Comparison of ENCODE assay signal across 13 cellular contexts in the genomic region with DNA sequence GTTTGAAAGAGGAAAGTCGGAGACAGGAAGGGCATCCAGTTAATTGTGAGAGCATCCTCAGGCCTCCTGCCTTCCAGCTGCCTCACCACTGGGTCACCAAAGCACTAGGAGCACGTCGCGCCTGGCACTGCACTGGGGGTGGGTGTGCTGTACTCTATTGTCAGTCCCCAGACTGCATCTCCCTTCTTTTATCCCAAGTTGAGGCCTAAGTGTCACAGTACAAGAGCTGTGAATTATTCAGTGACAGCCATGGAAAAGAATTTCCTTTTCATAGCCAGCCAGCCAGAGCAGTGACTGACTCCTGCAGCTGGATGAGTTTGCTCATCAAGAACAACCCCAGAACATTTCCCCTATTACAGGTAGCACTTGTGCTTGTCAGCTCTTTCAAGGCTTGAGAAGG. TPM values are rescaled to one million over a fixed set of nuclear protein-coding genes. Genes with fewer than 3 reads are reported as not detected.
DNase-seq lines count a peak whose midpoint lies in the region; ATAC-seq and TF ChIP-seq lines count a peak whose summit lies in the region.
"Had no signal": no experiment of that assay in that cellular context is flagged by ENCODE, and none has a peak within 500 bp of the region (broad histone marks: within the 10 kb centered on the region; RNA-seq: fewer than 3 reads in every experiment).

No MANE protein-coding gene starts in this region.

- POLR2A ChIA-PET in activated CD4-positive, alpha-beta memory T cell treated with anti-CD3 and anti-CD28 coated beads for 36 hours (lab: Charles Lee), result interaction anchor here (0.9 to 1.6 kb wide), 3 partner anchors 11 to 51 kb away, joined by 3 to 7 read pairs (median 4); a partner anchor contains a TSS

- H3K27ac ChIP-seq in psoas muscle, result peak overlapping the region; percentile 65
- H3K27ac ChIP-seq: foreskin keratinocyte, SK-N-MC had no signal

- CTCF ChIA-PET in activated CD4-positive, alpha-beta memory T cell treated with anti-CD3 and anti-CD28 coated beads for 36 hours (lab: Charles Lee), result interaction anchor here (1.3 to 1.9 kb wide), 3 partner anchors 16 to 122 kb away, joined by 4 to 9 read pairs (median 7); a partner anchor contains a TSS

- no peaks in the 10 kb centered on the region for H3K27me3 ChIP-seq in psoas muscle (ENCODE audit: insufficient read depth in 3 of 3, low read length in 2 of 3)
- H3K27me3 ChIP-seq: foreskin keratinocyte had no signal

- peaks cover 22 to 92% of the 10 kb centered on the region in 2 donors for H3K36me3 ChIP-seq in psoas muscle (ENCODE audit: insufficient read depth in 1 of 2, low read depth in 1 of 2)

- no peaks in the 10 kb centered on the region for H3K9me3 Mint-ChIP-seq in activated CD4-positive, alpha-beta memory T cell treated with anti-CD3 and anti-CD28 coated beads for 36 hours

- no peak overlapping the region for H3K4me3 Mint-ChIP-seq in activated CD4-positive, alpha-beta memory T cell treated with anti-CD3 and anti-CD28 coated beads for 36 hours

- TF ChIP-seq CTCF in foreskin fibroblast (IDR thresholded peaks at IDR 0.05; ENCODE audit: low read depth, low read length) (no peak), psoas muscle (IDR thresholded peaks at IDR 0.05) (no peak)

- H3K4me1 Mint-ChIP-seq in activated CD4-positive, alpha-beta memory T cell treated with anti-CD3 and anti-CD28 coated beads for 36 hours (ENCODE audit: low read depth), result peaks cover 57% of the 10 kb centered on the region

- no peaks in the 10 kb centered on the region for H3K27me3 Mint-ChIP-seq in activated CD4-positive, alpha-beta memory T cell treated with anti-CD3 and anti-CD28 coated beads for 36 hours

- H3K9me3 ChIP-seq in psoas muscle, result no peaks in the 10 kb centered on the region

- peaks cover 33% of the 10 kb centered on the region for H3K4me1 ChIP-seq in psoas muscle
- H3K4me1 ChIP-seq: foreskin keratinocyte had no signal

- WGBS in psoas muscle, 3 donors, result 41 to 58% (median 52%) methylated on average over 4 of the region's 4 CpGs

- H3K4me3 ChIP-seq in foreskin fibroblast (ENCODE audit: low read depth in 1 of 2, low read length in 2 of 2), result no peak overlapping the region
- no peak overlapping the region for H3K4me3 ChIP-seq in psoas muscle
- H3K4me3 ChIP-seq: SK-N-MC had no signal

- ATAC-seq in psoas muscle, result peak; percentile 72 to 88 (median 81)
- ATAC-seq in HG03196 (IDR thresholded peaks at IDR 0.05; ENCODE audit: unreplicated experiment), result no peak
- no peak for ATAC-seq in GM21723 (IDR thresholded peaks at IDR 0.05; ENCODE audit: unreplicated experiment)
- ATAC-seq: foreskin keratinocyte had no signal

- peaks cover 68% of the 10 kb centered on the region for H3K36me3 Mint-ChIP-seq in activated CD4-positive, alpha-beta memory T cell treated with anti-CD3 and anti-CD28 coated beads for 36 hours

- H3K27ac Mint-ChIP-seq in activated CD4-positive, alpha-beta memory T cell treated with anti-CD3 and anti-CD28 coated beads for 36 hours, result peak overlapping the region; percentile 94

- DNase-seq in EL, result peak; percentile 59
- DNase-seq in activated CD4-positive, alpha-beta memory T cell treated with anti-CD3 and anti-CD28 coated beads for 36 hours, result no peak
- peak; percentile 37 to 56 for DNase-seq in foreskin fibroblast
- peak in 1 of 2 donors; percentile 53 for DNase-seq in psoas muscle
- no peak for DNase-seq in NCI-H2227 (lab: John Stamatoyannopoulos, UW; ENCODE audit: unreplicated experiment)
- no peak for DNase-seq in posterior vena cava (ENCODE audit: low spot score)
- DNase-seq: activated gamma-delta T cell, foreskin keratinocyte, GDM1, NCI-H1694 treated with DMSO at 0.1 percent for 48 hours had no signal

- intact Hi-C loops in activated CD4-positive, alpha-beta memory T cell treated with anti-CD3 and anti-CD28 coated beads for 36 hours (cut with micrococcal nuclease), result no loop called here
- intact Hi-C loops in psoas muscle (cut with DNase I), result no loop called here
- intact Hi-C loops in posterior vena cava (cut with DNase I), result loop anchor here in 1 of 2 donors (10.0 kb wide), 1 partner anchor 118 kb away; no protein-coding TSS in a partner anchor

RNA-seq across cellular contexts. Expression of a gene that starts 16.3 kb away (rescaled TPM):
- 100 to 1,000 TPM; 139 to 144 TPM for total RNA-seq in activated CD4-positive, alpha-beta memory T cell treated with anti-CD3 and anti-CD28 coated beads for 36 hours
- total RNA-seq in psoas muscle (10 to 100 TPM; 52.1 to 58.3 (median 54.6) TPM), posterior vena cava (100 to 1,000 TPM; 109 to 135 TPM)
- polyA plus RNA-seq in psoas muscle, result 100 to 1,000 TPM in 1 of 3 donors, 10 to 100 TPM in 2; 59.2 to 125 (median 75.9) TPM

RNA-seq across cellular contexts. Expression of a gene that starts 37.8 kb away (rescaled TPM):
- total RNA-seq in activated CD4-positive, alpha-beta memory T cell treated with anti-CD3 and anti-CD28 coated beads for 36 hours, result not detected
- total RNA-seq in psoas muscle (not detected), posterior vena cava (1 to 10 TPM; 2.0 to 2.5 TPM)
- under 1 TPM in 2 of 3 donors, not detected in 1; 0.03 to 0.04 TPM for polyA plus RNA-seq in psoas muscle
- total RNA-seq: foreskin keratinocyte had no signal

RNA-seq across cellular contexts. Expression of a gene that starts 51.2 kb away (rescaled TPM):
- 10 to 100 TPM; 19.2 to 20.5 TPM for total RNA-seq in activated CD4-positive, alpha-beta memory T cell treated with anti-CD3 and anti-CD28 coated beads for 36 hours
- total RNA-seq in psoas muscle (10 to 100 TPM in 1 of 4 donors, 1 to 10 TPM in 3; 8.5 to 11.6 (median 9.4) TPM), posterior vena cava (10 to 100 TPM; 14.9 to 22.3 TPM)
- 1 to 10 TPM; 3.0 to 9.1 (median 6.1) TPM for polyA plus RNA-seq in psoas muscle

Comparison
In these comparisons a context has a peak if more than half of its experiments do, and no peak if none do; other contexts are left out.
1. DNase-seq: peak in EL (single experiment) and foreskin fibroblast (2 of 2); none in activated CD4-positive, alpha-beta memory T cell treated with anti-CD3 and anti-CD28 coated beads for 36 hours (single experiment), NCI-H2227 (single experiment) and posterior vena cava (single experiment).
2. ATAC-seq: peak in psoas muscle (4 of 4); none in HG03196 (single experiment) and GM21723 (single experiment).